ENCODE assay signal across 1 cellular context in the genomic region with DNA sequence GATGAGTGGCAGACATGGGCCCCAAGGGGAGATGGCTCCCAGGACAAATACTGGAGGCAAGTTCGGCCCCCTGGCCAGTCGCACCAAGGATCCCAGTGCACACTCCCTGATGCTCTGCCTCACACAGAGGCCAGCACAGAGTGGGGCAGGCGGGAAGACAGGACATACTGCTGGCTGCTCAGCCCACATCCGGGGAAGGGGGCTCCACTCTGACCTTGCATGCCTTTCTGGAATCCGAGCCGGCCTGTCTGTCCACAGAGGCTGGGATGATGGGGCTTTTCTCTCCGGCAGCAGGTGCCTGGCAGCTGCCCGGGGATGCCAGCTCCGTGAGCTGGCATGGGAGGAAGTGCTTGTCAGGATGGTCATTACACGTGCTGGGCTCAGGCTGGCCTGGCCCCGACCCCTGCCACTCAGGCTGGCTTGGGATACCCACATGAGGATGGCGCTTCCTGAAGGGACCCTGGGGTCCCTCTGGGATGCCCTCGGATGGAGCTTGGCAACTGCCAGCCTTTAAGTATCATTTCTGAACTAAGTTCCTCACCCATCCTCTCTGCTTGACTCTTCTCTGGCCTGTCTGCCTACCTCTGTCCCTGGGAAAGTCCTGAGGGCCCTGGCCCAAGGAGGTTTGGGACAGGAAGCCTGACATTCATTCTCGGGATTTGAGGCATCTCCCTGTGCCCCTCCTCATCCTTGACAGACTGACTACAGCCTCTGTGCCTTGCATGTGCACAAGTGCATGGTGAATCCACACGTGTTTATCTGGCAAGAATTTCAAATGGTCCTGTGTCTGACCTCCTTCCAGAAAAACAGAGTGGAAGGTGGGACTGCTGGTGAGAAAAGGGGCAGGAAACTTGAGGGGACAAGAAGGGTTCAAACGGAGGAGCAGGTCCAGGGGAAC.
TF ChIP-seq lines count a peak whose summit lies in the region.

No MANE protein-coding gene starts in this region.

TF ChIP-seq in HepG2, 621 proteins besides CTCF, POLR2A, EP300 and RAD21 (continued from another document):
- TF ChIP-seq, protein P1, sequence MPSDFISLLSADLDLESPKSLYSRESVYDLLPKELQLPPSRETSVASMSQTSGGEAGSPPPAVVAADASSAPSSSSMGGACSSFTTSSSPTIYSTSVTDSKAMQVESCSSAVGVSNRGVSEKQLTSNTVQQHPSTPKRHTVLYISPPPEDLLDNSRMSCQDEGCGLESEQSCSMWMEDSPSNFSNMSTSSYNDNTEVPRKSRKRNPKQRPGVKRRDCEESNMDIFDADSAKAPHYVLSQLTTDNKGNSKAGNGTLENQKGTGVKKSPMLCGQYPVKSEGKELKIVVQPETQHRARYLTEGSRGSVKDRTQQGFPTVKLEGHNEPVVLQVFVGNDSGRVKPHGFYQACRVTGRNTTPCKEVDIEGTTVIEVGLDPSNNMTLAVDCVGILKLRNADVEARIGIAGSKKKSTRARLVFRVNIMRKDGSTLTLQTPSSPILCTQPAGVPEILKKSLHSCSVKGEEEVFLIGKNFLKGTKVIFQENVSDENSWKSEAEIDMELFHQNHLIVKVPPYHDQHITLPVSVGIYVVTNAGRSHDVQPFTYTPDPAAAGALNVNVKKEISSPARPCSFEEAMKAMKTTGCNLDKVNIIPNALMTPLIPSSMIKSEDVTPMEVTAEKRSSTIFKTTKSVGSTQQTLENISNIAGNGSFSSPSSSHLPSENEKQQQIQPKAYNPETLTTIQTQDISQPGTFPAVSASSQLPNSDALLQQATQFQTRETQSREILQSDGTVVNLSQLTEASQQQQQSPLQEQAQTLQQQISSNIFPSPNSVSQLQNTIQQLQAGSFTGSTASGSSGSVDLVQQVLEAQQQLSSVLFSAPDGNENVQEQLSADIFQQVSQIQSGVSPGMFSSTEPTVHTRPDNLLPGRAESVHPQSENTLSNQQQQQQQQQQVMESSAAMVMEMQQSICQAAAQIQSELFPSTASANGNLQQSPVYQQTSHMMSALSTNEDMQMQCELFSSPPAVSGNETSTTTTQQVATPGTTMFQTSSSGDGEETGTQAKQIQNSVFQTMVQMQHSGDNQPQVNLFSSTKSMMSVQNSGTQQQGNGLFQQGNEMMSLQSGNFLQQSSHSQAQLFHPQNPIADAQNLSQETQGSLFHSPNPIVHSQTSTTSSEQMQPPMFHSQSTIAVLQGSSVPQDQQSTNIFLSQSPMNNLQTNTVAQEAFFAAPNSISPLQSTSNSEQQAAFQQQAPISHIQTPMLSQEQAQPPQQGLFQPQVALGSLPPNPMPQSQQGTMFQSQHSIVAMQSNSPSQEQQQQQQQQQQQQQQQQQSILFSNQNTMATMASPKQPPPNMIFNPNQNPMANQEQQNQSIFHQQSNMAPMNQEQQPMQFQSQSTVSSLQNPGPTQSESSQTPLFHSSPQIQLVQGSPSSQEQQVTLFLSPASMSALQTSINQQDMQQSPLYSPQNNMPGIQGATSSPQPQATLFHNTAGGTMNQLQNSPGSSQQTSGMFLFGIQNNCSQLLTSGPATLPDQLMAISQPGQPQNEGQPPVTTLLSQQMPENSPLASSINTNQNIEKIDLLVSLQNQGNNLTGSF (CRISPR knock-in tag; IDR thresholded peaks at IDR 0.05), result no peak
- TF ChIP-seq CEBPG (CRISPR knock-in tag; IDR thresholded peaks at IDR 0.05), result no peak
